15 cellular contexts compared by ENCODE assay signal in genomic region chr12:71642264-71642663, GRCh38. TPM values are rescaled to one million over a fixed set of nuclear protein-coding genes. Genes with fewer than 3 reads are reported as not detected.
DNase-seq lines count a peak whose midpoint lies in the region; ATAC-seq, FAIRE-seq and TF ChIP-seq lines count a peak whose summit lies in the region.
"Had no signal": no experiment of that assay in that cellular context is flagged by ENCODE, and none has a peak within 500 bp of the region (broad histone marks: within the 10 kb centered on the region; RNA-seq: fewer than 3 reads in every experiment).

No MANE protein-coding gene starts in this region.

- H3K27ac ChIP-seq in smooth muscle cell (ENCODE audit: low read depth) (peak overlapping the region; percentile 3), small intestine (ENCODE audit: low read depth in 1 of 2, low read length in 1 of 2) (no peak overlapping the region)
- H3K27ac ChIP-seq: tibial nerve had no signal

- no peaks in the 10 kb centered on the region for H3K27me3 Mint-ChIP-seq in activated CD8-positive, alpha-beta T cell treated with anti-CD3 and anti-CD28 coated beads for 36 hours
- H3K27me3 Mint-ChIP-seq in activated CD8-positive, alpha-beta T cell treated with anti-CD3 and anti-CD28 coated beads, Interleukin-2, amount 10 ng/mL, durations not matched to agents 7 days and 5 days (ENCODE audit: low read depth), result no peaks in the 10 kb centered on the region
- no peaks in the 10 kb centered on the region for H3K27me3 Mint-ChIP-seq in T-helper 2 cell treated with Interferon-gamma antibody and Interleukin-4, amounts not matched to agents 5 μg/mL and 100 μg/mL, for 36 hours (ENCODE audit: low read depth)

- H3K4me2 ChIP-seq in smooth muscle cell, result no peak overlapping the region

- WGBS in smooth muscle cell (ENCODE audit: low lambda C conversion rate), result 95% methylated on average over 2 of the region's 2 CpGs
- whole genome bisulfite sequencing in small intestine, 3 donors, result 58 to 76% (median 60%) methylated on average over 2 of the region's 2 CpGs

- intact Hi-C loops in activated CD8-positive, alpha-beta T cell treated with anti-CD3 and anti-CD28 coated beads for 36 hours (cut with micrococcal nuclease), result no loop called here

- no peak overlapping the region for H3K4me3 ChIP-seq in smooth muscle cell
- H3K4me3 ChIP-seq in small intestine (ENCODE audit: low read depth in 1 of 2, low read length in 2 of 2), result no peak overlapping the region
- H3K4me3 ChIP-seq: tibial nerve had no signal

- H2AFZ ChIP-seq in smooth muscle cell (ENCODE audit: low read depth), result no peak overlapping the region

- CTCF ChIA-PET in activated CD8-positive, alpha-beta T cell treated with anti-CD3 and anti-CD28 coated beads for 36 hours (lab: Charles Lee), result interaction anchor here (3.3 kb wide), 1 partner anchor 105 kb away, joined by 16 read pairs; no protein-coding TSS in a partner anchor
- CTCF ChIA-PET in activated CD8-positive, alpha-beta T cell treated with anti-CD3 and anti-CD28 coated beads, Interleukin-2, amount 10 ng/mL, durations not matched to agents 7 days and 5 days (lab: Charles Lee), result interaction anchor here (0.7 to 0.9 kb wide), 2 partner anchors 9 to 104 kb away, joined by 3 to 4 read pairs; no protein-coding TSS in a partner anchor
- CTCF ChIA-PET in HEK293T (lab: Yijun Ruan, JAX), result no interaction called here

- H3K27ac Mint-ChIP-seq in activated CD8-positive, alpha-beta T cell treated with anti-CD3 and anti-CD28 coated beads for 36 hours, result peak overlapping the region; percentile 19
- no peak overlapping the region for H3K27ac Mint-ChIP-seq in activated CD8-positive, alpha-beta T cell treated with anti-CD3 and anti-CD28 coated beads, Interleukin-2, amount 10 ng/mL, durations not matched to agents 7 days and 5 days
- H3K27ac Mint-ChIP-seq in T-helper 2 cell treated with Interferon-gamma antibody and Interleukin-4, amounts not matched to agents 5 μg/mL and 100 μg/mL, for 36 hours, result peak overlapping the region; percentile 49

- H3K79me2 ChIP-seq in smooth muscle cell (ENCODE audit: low read depth), result peaks cover 69% of the 10 kb centered on the region

- DNase-seq in activated CD8-positive, alpha-beta T cell treated with anti-CD3 and anti-CD28 coated beads for 36 hours, result no peak
- no peak for DNase-seq in activated CD8-positive, alpha-beta T cell treated with anti-CD3 and anti-CD28 coated beads, Interleukin-2, amount 10 ng/mL, durations not matched to agents 7 days and 5 days
- no peak for DNase-seq in T-helper 2 cell treated with Interferon-gamma antibody and Interleukin-4, amounts not matched to agents 5 μg/mL and 100 μg/mL, for 36 hours (ENCODE audit: low spot score)
- DNase-seq in smooth muscle cell (lab: John Stamatoyannopoulos, UW; ENCODE audit: unreplicated experiment), result no peak
- no peak for DNase-seq in HEK293T (ENCODE audit: extremely low spot score)
- no peak for DNase-seq in NCI-H69 (lab: John Stamatoyannopoulos, UW)
- DNase-seq in small intestine, result no peak
- DNase-seq: ACHN; activated effector memory CD4-positive, alpha-beta T cell treated with Interleukin-2 at 50 U/mL for 16 hours; kidney; NCI-H2171; posterior cingulate gyrus; SK-N-SH had no signal

- H3K36me3 ChIP-seq in smooth muscle cell (ENCODE audit: low read depth) (peaks cover 43% of the 10 kb centered on the region), small intestine (ENCODE audit: control insufficient read depth in 2 of 2, insufficient read depth in 2 of 2, low read length in 2 of 2) (peaks cover 3 to 20% of the 10 kb centered on the region in 2 donors)

- peaks cover 45% of the 10 kb centered on the region for H3K36me3 Mint-ChIP-seq in activated CD8-positive, alpha-beta T cell treated with anti-CD3 and anti-CD28 coated beads for 36 hours (ENCODE audit: low read depth)
- peaks cover 61% of the 10 kb centered on the region for H3K36me3 Mint-ChIP-seq in activated CD8-positive, alpha-beta T cell treated with anti-CD3 and anti-CD28 coated beads, Interleukin-2, amount 10 ng/mL, durations not matched to agents 7 days and 5 days (ENCODE audit: low read depth)
- H3K36me3 Mint-ChIP-seq in T-helper 2 cell treated with Interferon-gamma antibody and Interleukin-4, amounts not matched to agents 5 μg/mL and 100 μg/mL, for 36 hours (ENCODE audit: low read depth), result peaks cover 65% of the 10 kb centered on the region

- no peaks in the 10 kb centered on the region for H3K9me3 Mint-ChIP-seq in activated CD8-positive, alpha-beta T cell treated with anti-CD3 and anti-CD28 coated beads for 36 hours
- H3K9me3 Mint-ChIP-seq in activated CD8-positive, alpha-beta T cell treated with anti-CD3 and anti-CD28 coated beads, Interleukin-2, amount 10 ng/mL, durations not matched to agents 7 days and 5 days (ENCODE audit: insufficient read depth), result no peaks in the 10 kb centered on the region
- no peaks in the 10 kb centered on the region for H3K9me3 Mint-ChIP-seq in T-helper 2 cell treated with Interferon-gamma antibody and Interleukin-4, amounts not matched to agents 5 μg/mL and 100 μg/mL, for 36 hours

- no peak for TF ChIP-seq CTCF in activated CD8-positive, alpha-beta T cell treated with anti-CD3 and anti-CD28 coated beads for 36 hours (IDR thresholded peaks at IDR 0.05)
- TF ChIP-seq CTCF in smooth muscle cell (IDR thresholded peaks at IDR 0.05; ENCODE audit: borderline replicate concordance, insufficient read depth, poor library complexity, severe bottlenecking), result no peak

- no peak for FAIRE-seq in small intestine (lab: Jason Lieb, UNC)
- FAIRE-seq: kidney had no signal

- no peaks in the 10 kb centered on the region for H3K4me1 ChIP-seq in smooth muscle cell (ENCODE audit: low read depth)
- no peaks in the 10 kb centered on the region for H3K4me1 ChIP-seq in small intestine (ENCODE audit: control insufficient read depth in 2 of 2, insufficient read depth in 1 of 2, low read depth in 1 of 2, low read length in 1 of 2)

- H3K9me3 ChIP-seq in smooth muscle cell (replicated peaks; ENCODE audit: low read depth), result no peaks in the 10 kb centered on the region
- H3K9me3 ChIP-seq in small intestine (ENCODE audit: control insufficient read depth, low read depth), result no peaks in the 10 kb centered on the region
- H3K9me3 ChIP-seq: SK-N-SH, tibial nerve had no signal

- POLR2A ChIA-PET in activated CD8-positive, alpha-beta T cell treated with anti-CD3 and anti-CD28 coated beads for 36 hours (lab: Charles Lee), result interaction anchor here (0.9 kb wide), 1 partner anchor 21 kb away, joined by 5 read pairs; the partner anchor contains the start of genes THAP2 and ZFC3H1
- POLR2A ChIA-PET in activated CD8-positive, alpha-beta T cell treated with anti-CD3 and anti-CD28 coated beads, Interleukin-2, amount 10 ng/mL, durations not matched to agents 7 days and 5 days (lab: Charles Lee), result no interaction called here
- POLR2A ChIA-PET in HEK293T (lab: Yijun Ruan, JAX), result no interaction called here

- H3K4me3 Mint-ChIP-seq in activated CD8-positive, alpha-beta T cell treated with anti-CD3 and anti-CD28 coated beads for 36 hours, result no peak overlapping the region
- H3K4me3 Mint-ChIP-seq in activated CD8-positive, alpha-beta T cell treated with anti-CD3 and anti-CD28 coated beads, Interleukin-2, amount 10 ng/mL, durations not matched to agents 7 days and 5 days, result no peak overlapping the region
- H3K4me3 Mint-ChIP-seq in T-helper 2 cell treated with Interferon-gamma antibody and Interleukin-4, amounts not matched to agents 5 μg/mL and 100 μg/mL, for 36 hours, result no peak overlapping the region

- peaks cover 28% of the 10 kb centered on the region for H3K4me1 Mint-ChIP-seq in activated CD8-positive, alpha-beta T cell treated with anti-CD3 and anti-CD28 coated beads for 36 hours (ENCODE audit: low read depth)
- peaks cover 15% of the 10 kb centered on the region for H3K4me1 Mint-ChIP-seq in activated CD8-positive, alpha-beta T cell treated with anti-CD3 and anti-CD28 coated beads, Interleukin-2, amount 10 ng/mL, durations not matched to agents 7 days and 5 days (ENCODE audit: low read depth)
- H3K4me1 Mint-ChIP-seq in T-helper 2 cell treated with Interferon-gamma antibody and Interleukin-4, amounts not matched to agents 5 μg/mL and 100 μg/mL, for 36 hours (ENCODE audit: low read depth), result peaks cover 22% of the 10 kb centered on the region

- H3K27me3 ChIP-seq in smooth muscle cell (ENCODE audit: low read depth) (no peaks in the 10 kb centered on the region), small intestine (ENCODE audit: control insufficient read depth in 2 of 2, insufficient read depth in 2 of 2, low read length in 2 of 2) (no peaks in the 10 kb centered on the region)
- H3K27me3 ChIP-seq: tibial nerve had no signal

- peaks cover 92% of the 10 kb centered on the region for H4K20me1 ChIP-seq in smooth muscle cell (ENCODE audit: low read depth)

- ATAC-seq in activated CD8-positive, alpha-beta T cell treated with anti-CD3 and anti-CD28 coated beads for 36 hours, result peak; percentile 46
- no peak for ATAC-seq in activated CD8-positive, alpha-beta T cell treated with anti-CD3 and anti-CD28 coated beads, Interleukin-2, amount 10 ng/mL, durations not matched to agents 7 days and 5 days
- ATAC-seq in HG02884 (IDR thresholded peaks at IDR 0.05; ENCODE audit: unreplicated experiment), result peak; percentile 61

- H3F3A ChIP-seq in smooth muscle cell (ENCODE audit: low read depth), result peaks cover 10% of the 10 kb centered on the region

- no peak overlapping the region for H3K9ac ChIP-seq in smooth muscle cell (ENCODE audit: low read depth)
- H3K9ac ChIP-seq: SK-N-SH had no signal

TF ChIP-seq in HEK293T, 16 proteins besides CTCF, POLR2A, EP300 and RAD21:
- TF ChIP-seq NFRKB (IDR thresholded peaks at IDR 0.05) (no peak), L3MBTL2 (conservative IDR thresholded peaks at IDR 0.05) (no peak), BHLHE40 (IDR thresholded peaks at IDR 0.05; ENCODE audit: borderline replicate concordance) (no peak)
TF ChIP-seq in HEK293T: peak in this region for 0.

RNA-seq across cellular contexts. Expression of gene ZFC3H1, which starts 21.4 kb away (rescaled TPM):
- total RNA-seq in activated CD8-positive, alpha-beta T cell treated with anti-CD3 and anti-CD28 coated beads for 36 hours, result 10 to 100 TPM; 47.1 to 58.4 TPM
- total RNA-seq in activated CD8-positive, alpha-beta T cell treated with anti-CD3 and anti-CD28 coated beads, Interleukin-2, amount 10 ng/mL, durations not matched to agents 7 days and 5 days, result 10 to 100 TPM; 45.9 to 49.9 TPM
- total RNA-seq in smooth muscle cell, result 52.9 and 60.2 TPM in 2 replicates
- polyA plus RNA-seq in smooth muscle cell, result 17.5 and 27.3 TPM in 2 replicates
- polyA plus RNA-seq in small intestine, result 10 to 100 TPM; 10.5 to 11.6 (median 11.0) TPM

RNA-seq across cellular contexts. Expression of gene THAP2, which starts 21.8 kb away (rescaled TPM):
- total RNA-seq in activated CD8-positive, alpha-beta T cell treated with anti-CD3 and anti-CD28 coated beads for 36 hours, result 10 to 100 TPM; 10.8 to 12.2 TPM
- total RNA-seq in activated CD8-positive, alpha-beta T cell treated with anti-CD3 and anti-CD28 coated beads, Interleukin-2, amount 10 ng/mL, durations not matched to agents 7 days and 5 days, result 1 to 10 TPM; 3.5 to 5.2 TPM
- 18.1 and 33.3 TPM in 2 replicates for total RNA-seq in smooth muscle cell
- polyA plus RNA-seq in smooth muscle cell, result 7.9 and 8.8 TPM in 2 replicates
- polyA plus RNA-seq in small intestine, result 1 to 10 TPM; 1.6 to 3.5 (median 2.4) TPM

RNA-seq across cellular contexts. Expression of gene TMEM19, which starts 43.6 kb away (rescaled TPM):
- 10 to 100 TPM; 14.2 to 16.5 TPM for total RNA-seq in activated CD8-positive, alpha-beta T cell treated with anti-CD3 and anti-CD28 coated beads for 36 hours
- total RNA-seq in activated CD8-positive, alpha-beta T cell treated with anti-CD3 and anti-CD28 coated beads, Interleukin-2, amount 10 ng/mL, durations not matched to agents 7 days and 5 days, result 10 to 100 TPM; 22.1 to 23.9 TPM
- total RNA-seq in smooth muscle cell, result 11.8 and 19.6 TPM in 2 replicates
- 7.1 and 8.3 TPM in 2 replicates for polyA plus RNA-seq in smooth muscle cell
- polyA plus RNA-seq in small intestine, result 10 to 100 TPM; 12.2 to 28.8 (median 13.2) TPM
